Comparison of ENCODE assay signal across 1 cellular context in the genomic region with DNA sequence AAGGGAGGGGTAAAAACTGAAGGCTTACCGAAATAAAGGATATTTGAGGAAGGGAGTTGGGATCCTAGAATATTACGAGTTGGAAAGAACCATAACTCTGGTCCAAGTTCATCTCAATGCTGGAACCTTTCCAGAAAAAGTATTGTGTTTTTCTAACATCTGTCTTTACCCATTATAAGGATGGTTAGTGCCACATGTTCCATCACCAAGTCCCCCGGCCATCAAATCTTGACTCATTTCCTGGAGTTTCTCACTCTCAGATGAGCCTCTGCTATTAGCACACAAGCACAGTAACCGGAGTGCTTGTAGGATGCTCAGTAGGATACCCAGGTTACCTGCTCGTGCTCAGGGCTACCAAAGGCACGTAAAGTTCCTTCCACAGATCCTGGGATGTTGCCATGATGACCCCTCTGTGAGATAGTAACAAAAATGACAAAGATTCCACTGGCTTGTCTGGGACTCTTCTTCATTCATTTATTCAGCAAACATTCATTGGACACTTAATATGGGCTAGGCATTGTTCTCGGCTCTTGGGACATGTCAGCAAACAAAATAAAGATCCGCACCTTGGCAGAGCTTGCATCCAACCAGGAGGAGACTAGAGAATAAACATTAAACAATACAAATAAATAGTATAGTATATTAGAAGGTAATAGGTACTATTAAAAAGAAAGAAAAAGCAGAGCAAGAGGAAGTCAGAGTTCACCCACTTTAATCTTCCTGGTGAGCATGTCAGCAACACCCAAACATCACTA.
TF ChIP-seq lines count a peak whose summit lies in the region.

No MANE protein-coding gene starts in this region.

TF ChIP-seq in GM23338, 12 proteins besides CTCF, POLR2A, EP300 and RAD21 (continued from another document):
- TF ChIP-seq POLR2AphosphoS5 (IDR thresholded peaks at IDR 0.05; ENCODE audit: low read depth) (no peak), EZH2phosphoT487 (IDR thresholded peaks at IDR 0.05; ENCODE audit: unreplicated experiment) (no peak), CREB1 (CRISPR knock-in tag; IDR thresholded peaks at IDR 0.05; ENCODE audit: low read depth) (no peak), JUNB (IDR thresholded peaks at IDR 0.05; ENCODE audit: unreplicated experiment) (no peak), STAT1 (IDR thresholded peaks at IDR 0.05; ENCODE audit: unreplicated experiment) (no peak)
- TF ChIP-seq, protein P1, sequence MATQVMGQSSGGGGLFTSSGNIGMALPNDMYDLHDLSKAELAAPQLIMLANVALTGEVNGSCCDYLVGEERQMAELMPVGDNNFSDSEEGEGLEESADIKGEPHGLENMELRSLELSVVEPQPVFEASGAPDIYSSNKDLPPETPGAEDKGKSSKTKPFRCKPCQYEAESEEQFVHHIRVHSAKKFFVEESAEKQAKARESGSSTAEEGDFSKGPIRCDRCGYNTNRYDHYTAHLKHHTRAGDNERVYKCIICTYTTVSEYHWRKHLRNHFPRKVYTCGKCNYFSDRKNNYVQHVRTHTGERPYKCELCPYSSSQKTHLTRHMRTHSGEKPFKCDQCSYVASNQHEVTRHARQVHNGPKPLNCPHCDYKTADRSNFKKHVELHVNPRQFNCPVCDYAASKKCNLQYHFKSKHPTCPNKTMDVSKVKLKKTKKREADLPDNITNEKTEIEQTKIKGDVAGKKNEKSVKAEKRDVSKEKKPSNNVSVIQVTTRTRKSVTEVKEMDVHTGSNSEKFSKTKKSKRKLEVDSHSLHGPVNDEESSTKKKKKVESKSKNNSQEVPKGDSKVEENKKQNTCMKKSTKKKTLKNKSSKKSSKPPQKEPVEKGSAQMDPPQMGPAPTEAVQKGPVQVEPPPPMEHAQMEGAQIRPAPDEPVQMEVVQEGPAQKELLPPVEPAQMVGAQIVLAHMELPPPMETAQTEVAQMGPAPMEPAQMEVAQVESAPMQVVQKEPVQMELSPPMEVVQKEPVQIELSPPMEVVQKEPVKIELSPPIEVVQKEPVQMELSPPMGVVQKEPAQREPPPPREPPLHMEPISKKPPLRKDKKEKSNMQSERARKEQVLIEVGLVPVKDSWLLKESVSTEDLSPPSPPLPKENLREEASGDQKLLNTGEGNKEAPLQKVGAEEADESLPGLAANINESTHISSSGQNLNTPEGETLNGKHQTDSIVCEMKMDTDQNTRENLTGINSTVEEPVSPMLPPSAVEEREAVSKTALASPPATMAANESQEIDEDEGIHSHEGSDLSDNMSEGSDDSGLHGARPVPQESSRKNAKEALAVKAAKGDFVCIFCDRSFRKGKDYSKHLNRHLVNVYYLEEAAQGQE (IDR thresholded peaks at IDR 0.05; ENCODE audit: unreplicated experiment) = no peak
